In genomic region chr2:144323946-144324345, GRCh38 we compare ENCODE assay signal across 7 cellular contexts.
DNase-seq lines count a peak whose midpoint lies in the region; ATAC-seq, FAIRE-seq and TF ChIP-seq lines count a peak whose summit lies in the region.

No MANE protein-coding gene starts in this region.

- H3K27me3 ChIP-seq in Karpas-422 (ENCODE audit: low read length) (no peaks in the 10 kb centered on the region), esophagus squamous epithelium (no peaks in the 10 kb centered on the region), thyroid gland (no peaks in the 10 kb centered on the region)

- intact Hi-C loops in esophagus squamous epithelium (cut with DNase I) = no loop called here
- intact Hi-C loops in thyroid gland (cut with DNase I) = no loop called here

- no peak for TF ChIP-seq POLR2A in esophagus squamous epithelium (IDR thresholded peaks at IDR 0.05)
- TF ChIP-seq POLR2A in thyroid gland (IDR thresholded peaks at IDR 0.05) = no peak

- H3K4me3 ChIP-seq in Karpas-422 (ENCODE audit: low read length) (peak overlapping the region; percentile 56), esophagus squamous epithelium (no peak overlapping the region), thyroid gland (replicated peaks in 1 of 3) (no peak overlapping the region)

- peak overlapping the region; percentile 52 for H3K9ac ChIP-seq in Karpas-422 (ENCODE audit: low read length)

- H2AFZ ChIP-seq in Karpas-422 (ENCODE audit: low read length) = no peak overlapping the region

- H3K4me1 ChIP-seq in Karpas-422 (ENCODE audit: low read length) (peaks cover 89% of the 10 kb centered on the region), esophagus squamous epithelium (peaks cover 4 to 6% (median 5%) of the 10 kb centered on the region in 3 donors), thyroid gland (peaks cover 0 to 5% of the 10 kb centered on the region in 2 donors)

- no peaks in the 10 kb centered on the region for H3K9me2 ChIP-seq in Karpas-422 (replicated peaks; ENCODE audit: insufficient read depth, low read length)

- peaks cover 99% of the 10 kb centered on the region for H3K79me2 ChIP-seq in Karpas-422 (ENCODE audit: low read length)

- WGBS in esophagus squamous epithelium, 2 donors = 36 to 65% methylated on average over 2 of the region's 2 CpGs
- 93 to 96% methylated on average over 2 of the region's 2 CpGs for WGBS in thyroid gland, 2 donors

- DNase-seq in Karpas-422 (no peak), superior temporal gyrus (ENCODE audit: extremely low spot score) (no peak), esophagus squamous epithelium (lab: John Stamatoyannopoulos, UW) (no peak), thyroid gland (no peak)

- H3K27ac ChIP-seq in Karpas-422 (ENCODE audit: low read length) = peak overlapping the region; percentile 90
- H3K27ac ChIP-seq in esophagus squamous epithelium = no peak overlapping the region
- H3K27ac ChIP-seq in thyroid gland = no peak overlapping the region

- H3K36me3 ChIP-seq in Karpas-422 (ENCODE audit: insufficient read depth, low read length) (no peaks in the 10 kb centered on the region), esophagus squamous epithelium (no peaks in the 10 kb centered on the region), thyroid gland (no peaks in the 10 kb centered on the region)

- H4K20me1 ChIP-seq in Karpas-422 (ENCODE audit: insufficient read depth, low read depth, low read length) = no peaks in the 10 kb centered on the region

- peak overlapping the region; percentile 74 for H3K4me2 ChIP-seq in Karpas-422 (ENCODE audit: low read depth, low read length, poor library complexity, severe bottlenecking)

- H3K9me3 ChIP-seq in Karpas-422 (ENCODE audit: low read length) (no peaks in the 10 kb centered on the region), esophagus squamous epithelium (no peaks in the 10 kb centered on the region), thyroid gland (no peaks in the 10 kb centered on the region)

- no peak for TF ChIP-seq CTCF in esophagus squamous epithelium (IDR thresholded peaks at IDR 0.05)
- TF ChIP-seq CTCF in thyroid gland (IDR thresholded peaks at IDR 0.05) = no peak

- peak; percentile 64 for FAIRE-seq in islet of Langerhans (lab: Jason Lieb, UNC)

- ATAC-seq in GM18858 (IDR thresholded peaks at IDR 0.05; ENCODE audit: unreplicated experiment) = peak; percentile 41
- peak; percentile 60 for ATAC-seq in GM21723 (IDR thresholded peaks at IDR 0.05; ENCODE audit: unreplicated experiment)
